1 cellular context compared by ENCODE assay signal in genomic region chr6:108728826-108729225, GRCh38.
TF ChIP-seq lines count a peak whose summit lies in the region.

No MANE protein-coding gene starts in this region.

TF ChIP-seq in HepG2, 621 proteins besides CTCF, POLR2A, EP300 and RAD21 (continued from another document and continues in another):
- TF ChIP-seq ELK4 (CRISPR knock-in tag; IDR thresholded peaks at IDR 0.05; ENCODE audit: borderline replicate concordance) (no peak), KDM3A (CRISPR knock-in tag; IDR thresholded peaks at IDR 0.05; ENCODE audit: low read depth) (0 out of 2 replicates have a peak, but pooled peaks have one; percentile 44), NFYB (CRISPR knock-in tag; IDR thresholded peaks at IDR 0.05) (no peak), HMGXB3 (CRISPR knock-in tag; IDR thresholded peaks at IDR 0.05; ENCODE audit: borderline replicate concordance) (no peak), SNAPC5 (CRISPR knock-in tag; IDR thresholded peaks at IDR 0.05; ENCODE audit: borderline replicate concordance) (no peak), SRSF4 (IDR thresholded peaks at IDR 0.05; ENCODE audit: low read depth, low read length, poor library complexity, severe bottlenecking) (no peak), XRCC5 (optimal IDR thresholded peaks at IDR 0.05; ENCODE audit: low read length) (no peak), MED1 (CRISPR knock-in tag; IDR thresholded peaks at IDR 0.05) (no peak), FOXK1 (CRISPR knock-in tag; IDR thresholded peaks at IDR 0.05; ENCODE audit: borderline replicate concordance, low read depth) (no peak), FOXO1 (CRISPR knock-in tag; IDR thresholded peaks at IDR 0.05) (no peak), ZFY (CRISPR knock-in tag; IDR thresholded peaks at IDR 0.05) (no peak), LCORL (IDR thresholded peaks at IDR 0.05) (no peak), LCORL (CRISPR knock-in tag; IDR thresholded peaks at IDR 0.05) (no peak), ZNF451 (CRISPR knock-in tag; IDR thresholded peaks at IDR 0.05) (no peak), NR2F1 (CRISPR knock-in tag; IDR thresholded peaks at IDR 0.05) (no peak), FOXP4 (CRISPR knock-in tag; IDR thresholded peaks at IDR 0.05) (peak; percentile 38; the same call in 1 of the 2 replicates), ZFX (CRISPR knock-in tag; IDR thresholded peaks at IDR 0.05; ENCODE audit: low read depth) (no peak), ZSCAN9 (CRISPR knock-in tag; IDR thresholded peaks at IDR 0.05; ENCODE audit: borderline replicate concordance) (0 out of 2 replicates have a peak, but pooled peaks have one; percentile 34), ZNF770 (CRISPR knock-in tag; IDR thresholded peaks at IDR 0.05) (peak; percentile 77), ZNF296 (CRISPR knock-in tag; conservative IDR thresholded peaks at IDR 0.05) (no peak), ZNF20 (CRISPR knock-in tag; IDR thresholded peaks at IDR 0.05) (no peak), REL (CRISPR knock-in tag; conservative IDR thresholded peaks at IDR 0.05) (no peak), CHD4 (IDR thresholded peaks at IDR 0.05; ENCODE audit: borderline replicate concordance, low read length) (0 out of 2 replicates have a peak, but pooled peaks have one; percentile 62), SAFB2 (CRISPR knock-in tag; IDR thresholded peaks at IDR 0.05; ENCODE audit: borderline replicate concordance, low read depth) (no peak), ZFP41 (CRISPR knock-in tag; IDR thresholded peaks at IDR 0.05; ENCODE audit: borderline replicate concordance) (no peak), ARNT2 (CRISPR knock-in tag; IDR thresholded peaks at IDR 0.05; ENCODE audit: low read depth) (no peak), GFI1 (CRISPR knock-in tag; IDR thresholded peaks at IDR 0.05; ENCODE audit: borderline replicate concordance) (no peak), FOXK2 (IDR thresholded peaks at IDR 0.05) (no peak), TAF15 (IDR thresholded peaks at IDR 0.05; ENCODE audit: low read depth, low read length, poor library complexity, severe bottlenecking) (no peak), ZNF24 (IDR thresholded peaks at IDR 0.05) (no peak), ZBTB1 (CRISPR knock-in tag; IDR thresholded peaks at IDR 0.05; ENCODE audit: borderline replicate concordance) (no peak), ZNF629 (CRISPR knock-in tag; conservative IDR thresholded peaks at IDR 0.05) (no peak), ZNF350 (CRISPR knock-in tag; IDR thresholded peaks at IDR 0.05; ENCODE audit: borderline replicate concordance, low read depth) (no peak), ZNF207 (IDR thresholded peaks at IDR 0.05; ENCODE audit: borderline replicate concordance) (no peak), ZNF446 (CRISPR knock-in tag; IDR thresholded peaks at IDR 0.05) (no peak), HNF4A (CRISPR knock-in tag; IDR thresholded peaks at IDR 0.05) (peak; percentile 85), SIX1 (CRISPR knock-in tag; IDR thresholded peaks at IDR 0.05; ENCODE audit: borderline replicate concordance) (no peak)
- TF ChIP-seq, protein P1, sequence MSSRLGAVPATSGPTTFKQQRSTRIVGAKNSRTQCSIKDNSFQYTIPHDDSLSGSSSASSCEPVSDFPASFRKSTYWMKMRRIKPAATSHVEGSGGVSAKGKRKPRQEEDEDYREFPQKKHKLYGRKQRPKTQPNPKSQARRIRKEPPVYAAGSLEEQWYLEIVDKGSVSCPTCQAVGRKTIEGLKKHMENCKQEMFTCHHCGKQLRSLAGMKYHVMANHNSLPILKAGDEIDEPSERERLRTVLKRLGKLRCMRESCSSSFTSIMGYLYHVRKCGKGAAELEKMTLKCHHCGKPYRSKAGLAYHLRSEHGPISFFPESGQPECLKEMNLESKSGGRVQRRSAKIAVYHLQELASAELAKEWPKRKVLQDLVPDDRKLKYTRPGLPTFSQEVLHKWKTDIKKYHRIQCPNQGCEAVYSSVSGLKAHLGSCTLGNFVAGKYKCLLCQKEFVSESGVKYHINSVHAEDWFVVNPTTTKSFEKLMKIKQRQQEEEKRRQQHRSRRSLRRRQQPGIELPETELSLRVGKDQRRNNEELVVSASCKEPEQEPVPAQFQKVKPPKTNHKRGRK (CRISPR knock-in tag; IDR thresholded peaks at IDR 0.05) = no peak
- TF ChIP-seq, protein P2, sequence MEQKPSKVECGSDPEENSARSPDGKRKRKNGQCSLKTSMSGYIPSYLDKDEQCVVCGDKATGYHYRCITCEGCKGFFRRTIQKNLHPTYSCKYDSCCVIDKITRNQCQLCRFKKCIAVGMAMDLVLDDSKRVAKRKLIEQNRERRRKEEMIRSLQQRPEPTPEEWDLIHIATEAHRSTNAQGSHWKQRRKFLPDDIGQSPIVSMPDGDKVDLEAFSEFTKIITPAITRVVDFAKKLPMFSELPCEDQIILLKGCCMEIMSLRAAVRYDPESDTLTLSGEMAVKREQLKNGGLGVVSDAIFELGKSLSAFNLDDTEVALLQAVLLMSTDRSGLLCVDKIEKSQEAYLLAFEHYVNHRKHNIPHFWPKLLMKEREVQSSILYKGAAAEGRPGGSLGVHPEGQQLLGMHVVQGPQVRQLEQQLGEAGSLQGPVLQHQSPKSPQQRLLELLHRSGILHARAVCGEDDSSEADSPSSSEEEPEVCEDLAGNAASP (CRISPR knock-in tag; IDR thresholded peaks at IDR 0.05; ENCODE audit: borderline replicate concordance) = no peak
- TF ChIP-seq, protein P3, sequence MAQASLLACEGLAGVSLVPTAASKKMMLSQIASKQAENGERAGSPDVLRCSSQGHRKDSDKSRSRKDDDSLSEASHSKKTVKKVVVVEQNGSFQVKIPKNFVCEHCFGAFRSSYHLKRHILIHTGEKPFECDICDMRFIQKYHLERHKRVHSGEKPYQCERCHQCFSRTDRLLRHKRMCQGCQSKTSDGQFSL (CRISPR knock-in tag; IDR thresholded peaks at IDR 0.05) = no peak
- TF ChIP-seq, protein P4, sequence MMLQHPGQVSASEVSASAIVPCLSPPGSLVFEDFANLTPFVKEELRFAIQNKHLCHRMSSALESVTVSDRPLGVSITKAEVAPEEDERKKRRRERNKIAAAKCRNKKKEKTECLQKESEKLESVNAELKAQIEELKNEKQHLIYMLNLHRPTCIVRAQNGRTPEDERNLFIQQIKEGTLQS (CRISPR knock-in tag; IDR thresholded peaks at IDR 0.05) = no peak
- TF ChIP-seq, protein P5, sequence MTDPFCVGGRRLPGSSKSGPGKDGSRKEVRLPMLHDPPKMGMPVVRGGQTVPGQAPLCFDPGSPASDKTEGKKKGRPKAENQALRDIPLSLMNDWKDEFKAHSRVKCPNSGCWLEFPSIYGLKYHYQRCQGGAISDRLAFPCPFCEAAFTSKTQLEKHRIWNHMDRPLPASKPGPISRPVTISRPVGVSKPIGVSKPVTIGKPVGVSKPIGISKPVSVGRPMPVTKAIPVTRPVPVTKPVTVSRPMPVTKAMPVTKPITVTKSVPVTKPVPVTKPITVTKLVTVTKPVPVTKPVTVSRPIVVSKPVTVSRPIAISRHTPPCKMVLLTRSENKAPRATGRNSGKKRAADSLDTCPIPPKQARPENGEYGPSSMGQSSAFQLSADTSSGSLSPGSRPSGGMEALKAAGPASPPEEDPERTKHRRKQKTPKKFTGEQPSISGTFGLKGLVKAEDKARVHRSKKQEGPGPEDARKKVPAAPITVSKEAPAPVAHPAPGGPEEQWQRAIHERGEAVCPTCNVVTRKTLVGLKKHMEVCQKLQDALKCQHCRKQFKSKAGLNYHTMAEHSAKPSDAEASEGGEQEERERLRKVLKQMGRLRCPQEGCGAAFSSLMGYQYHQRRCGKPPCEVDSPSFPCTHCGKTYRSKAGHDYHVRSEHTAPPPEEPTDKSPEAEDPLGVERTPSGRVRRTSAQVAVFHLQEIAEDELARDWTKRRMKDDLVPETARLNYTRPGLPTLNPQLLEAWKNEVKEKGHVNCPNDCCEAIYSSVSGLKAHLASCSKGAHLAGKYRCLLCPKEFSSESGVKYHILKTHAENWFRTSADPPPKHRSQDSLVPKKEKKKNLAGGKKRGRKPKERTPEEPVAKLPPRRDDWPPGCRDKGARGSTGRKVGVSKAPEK (CRISPR knock-in tag; IDR thresholded peaks at IDR 0.05; ENCODE audit: borderline replicate concordance) = no peak
- TF ChIP-seq, protein P6, sequence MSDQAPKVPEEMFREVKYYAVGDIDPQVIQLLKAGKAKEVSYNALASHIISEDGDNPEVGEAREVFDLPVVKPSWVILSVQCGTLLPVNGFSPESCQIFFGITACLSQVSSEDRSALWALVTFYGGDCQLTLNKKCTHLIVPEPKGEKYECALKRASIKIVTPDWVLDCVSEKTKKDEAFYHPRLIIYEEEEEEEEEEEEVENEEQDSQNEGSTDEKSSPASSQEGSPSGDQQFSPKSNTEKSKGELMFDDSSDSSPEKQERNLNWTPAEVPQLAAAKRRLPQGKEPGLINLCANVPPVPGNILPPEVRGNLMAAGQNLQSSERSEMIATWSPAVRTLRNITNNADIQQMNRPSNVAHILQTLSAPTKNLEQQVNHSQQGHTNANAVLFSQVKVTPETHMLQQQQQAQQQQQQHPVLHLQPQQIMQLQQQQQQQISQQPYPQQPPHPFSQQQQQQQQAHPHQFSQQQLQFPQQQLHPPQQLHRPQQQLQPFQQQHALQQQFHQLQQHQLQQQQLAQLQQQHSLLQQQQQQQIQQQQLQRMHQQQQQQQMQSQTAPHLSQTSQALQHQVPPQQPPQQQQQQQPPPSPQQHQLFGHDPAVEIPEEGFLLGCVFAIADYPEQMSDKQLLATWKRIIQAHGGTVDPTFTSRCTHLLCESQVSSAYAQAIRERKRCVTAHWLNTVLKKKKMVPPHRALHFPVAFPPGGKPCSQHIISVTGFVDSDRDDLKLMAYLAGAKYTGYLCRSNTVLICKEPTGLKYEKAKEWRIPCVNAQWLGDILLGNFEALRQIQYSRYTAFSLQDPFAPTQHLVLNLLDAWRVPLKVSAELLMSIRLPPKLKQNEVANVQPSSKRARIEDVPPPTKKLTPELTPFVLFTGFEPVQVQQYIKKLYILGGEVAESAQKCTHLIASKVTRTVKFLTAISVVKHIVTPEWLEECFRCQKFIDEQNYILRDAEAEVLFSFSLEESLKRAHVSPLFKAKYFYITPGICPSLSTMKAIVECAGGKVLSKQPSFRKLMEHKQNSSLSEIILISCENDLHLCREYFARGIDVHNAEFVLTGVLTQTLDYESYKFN (CRISPR knock-in tag; conservative IDR thresholded peaks at IDR 0.05) = peak; percentile 76
